In the genomic region with DNA sequence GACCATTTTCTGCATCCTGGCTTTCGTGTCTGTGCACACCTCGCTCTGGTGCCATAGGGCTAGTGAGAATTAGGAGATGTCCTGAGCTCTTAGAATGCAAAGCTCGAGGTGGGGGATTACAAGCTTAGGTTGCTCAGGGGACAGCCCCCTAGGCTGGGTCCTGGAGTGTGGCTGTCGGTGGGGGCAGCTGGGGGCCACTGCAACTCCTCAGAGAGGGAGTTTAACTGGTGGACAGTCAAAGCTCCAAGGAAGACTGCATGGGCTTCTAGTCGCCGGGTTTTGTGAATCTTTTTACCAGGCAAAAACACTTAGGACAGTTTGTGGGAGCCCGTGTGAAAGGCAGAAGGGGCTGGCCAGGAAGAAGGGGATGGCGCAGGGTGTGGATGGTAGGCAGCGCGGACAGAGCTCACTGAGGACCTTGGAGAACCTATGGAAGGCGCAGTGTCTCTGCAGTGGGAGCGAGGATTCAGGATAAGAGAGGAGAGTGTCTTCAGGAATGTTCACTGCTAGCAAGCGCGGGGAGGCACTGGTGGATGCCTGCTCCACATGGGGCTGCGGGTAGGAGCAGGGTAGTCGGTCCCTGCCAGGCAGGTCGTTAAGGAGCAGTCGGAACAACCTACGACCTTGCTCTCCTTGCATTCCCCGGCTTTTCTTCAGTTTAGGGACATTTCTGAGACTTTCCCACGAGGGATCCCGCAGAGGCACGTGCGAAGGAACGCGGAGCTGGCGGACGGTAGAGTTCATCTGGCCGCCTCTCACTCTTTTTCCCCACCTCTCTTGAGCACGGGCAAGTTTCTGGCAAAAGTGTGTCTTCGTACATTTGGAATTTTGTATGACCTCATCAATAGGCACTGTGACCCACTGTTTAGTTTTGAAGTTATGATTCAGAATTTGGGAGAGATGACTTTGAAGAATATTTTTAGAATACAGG, we compare ENCODE assay signal across 10 cellular contexts. TPM values are rescaled to one million over a fixed set of nuclear protein-coding genes. Genes with fewer than 3 reads are reported as not detected.
A peak's percentile ranks its signal among the peaks of the same experiment; 100 is the strongest.
DNase-seq lines count a peak whose midpoint lies in the region; ATAC-seq and TF ChIP-seq lines count a peak whose summit lies in the region.
"Had no signal": no experiment of that assay in that cellular context is flagged by ENCODE, and none has a peak within 500 bp of the region (broad histone marks: within the 10 kb centered on the region; RNA-seq: fewer than 3 reads in every experiment).

No MANE protein-coding gene starts in this region.

- H3K4me3 Mint-ChIP-seq in type B pancreatic cell: peak overlapping the region; percentile 76
- H3K4me3 Mint-ChIP-seq: central memory CD8-positive, alpha-beta T cell had no signal

- peaks cover 25 to 32% of the 10 kb centered on the region in 2 experiments for H3K36me3 ChIP-seq in SK-N-SH (replicated peaks in 1 of 2; ENCODE audit: control insufficient read depth in 1 of 2, insufficient read depth in 2 of 2, low read length in 1 of 2)

- H3K27me3 Mint-ChIP-seq in type B pancreatic cell: peaks cover 7% of the 10 kb centered on the region
- H3K27me3 Mint-ChIP-seq: central memory CD8-positive, alpha-beta T cell had no signal

- H3K9me3 ChIP-seq in SK-N-SH: no peaks in the 10 kb centered on the region

- H3K4me1 ChIP-seq in SK-N-SH (ENCODE audit: control insufficient read depth in 1 of 2, insufficient read depth in 2 of 2, low read depth in 1 of 2, low read length in 1 of 2): peaks cover 3 to 5% of the 10 kb centered on the region in 2 experiments; a peak in 3 of 4 replicates

- H3K9me3 Mint-ChIP-seq in type B pancreatic cell: no peaks in the 10 kb centered on the region

- H3K4me1 Mint-ChIP-seq in type B pancreatic cell (ENCODE audit: unreplicated experiment): peaks cover 46% of the 10 kb centered on the region

- DNase-seq in SK-N-SH: no peak
- no peak for DNase-seq in coronary artery (ENCODE audit: low spot score)
- DNase-seq in lung microvascular endothelial cell (ENCODE audit: low read depth in 2 of 2): peak; percentile 37 to 48
- DNase-seq in type B pancreatic cell (ENCODE audit: extremely low spot score, unreplicated experiment): no peak
- DNase-seq in NCI-H446 treated with DMSO at 0.1 percent for 48 hours (lab: John Stamatoyannopoulos, UW): no peak
- DNase-seq in effector CD4-positive, alpha-beta T cell: no peak
- DNase-seq: SW 1271 had no signal

- no peak for TF ChIP-seq CTCF in SK-N-SH (IDR thresholded peaks at IDR 0.05)
- no peak for TF ChIP-seq CTCF in coronary artery (IDR thresholded peaks at IDR 0.05)
- no peak for TF ChIP-seq CTCF in type B pancreatic cell (conservative IDR thresholded peaks at IDR 0.05)

- H4K20me1 ChIP-seq in SK-N-SH (ENCODE audit: insufficient read depth): no peaks in the 10 kb centered on the region

- POLR2A ChIA-PET in SK-N-SH (lab: Yijun Ruan, JAX): no interaction called here

- no peaks in the 10 kb centered on the region for H3K9me2 ChIP-seq in SK-N-SH

- H3K9ac ChIP-seq in SK-N-SH: peak overlapping the region; percentile 95

- no peaks in the 10 kb centered on the region for H3K27me3 ChIP-seq in SK-N-SH (ENCODE audit: insufficient read depth)

- peaks cover 28% of the 10 kb centered on the region for H3F3A ChIP-seq in SK-N-SH (replicated peaks; ENCODE audit: insufficient read depth)

- no peak for TF ChIP-seq EP300 in SK-N-SH (IDR thresholded peaks at IDR 0.05; ENCODE audit: borderline replicate concordance in 1 of 2, low read depth in 1 of 2, low read length in 1 of 2)

- peak overlapping the region; percentile 78 for H3K4me2 ChIP-seq in SK-N-SH

- no peak for TF ChIP-seq RAD21 in SK-N-SH (IDR thresholded peaks at IDR 0.05; ENCODE audit: low read length)

- CTCF ChIA-PET in SK-N-SH (lab: Yijun Ruan, JAX): interaction anchor here (0.6 to 4.1 kb wide), 3 partner anchors 15 to 106 kb away, joined by 3 to 16 read pairs (median 3); no protein-coding TSS in a partner anchor

- ATAC-seq in SK-N-SH treated with all-trans-retinoic acid at 6 μM for 48 hours: no peak
- no peak for ATAC-seq in GM18517 (IDR thresholded peaks at IDR 0.05; ENCODE audit: unreplicated experiment)

- H3K79me2 ChIP-seq in SK-N-SH (ENCODE audit: insufficient read depth): peaks cover 39% of the 10 kb centered on the region

- H3K36me3 Mint-ChIP-seq in type B pancreatic cell: peaks cover 13% of the 10 kb centered on the region

- H2AFZ ChIP-seq in SK-N-SH (ENCODE audit: low read depth): no peak overlapping the region

- peak overlapping the region; percentile 95 for H3K27ac Mint-ChIP-seq in type B pancreatic cell

- H3K27ac ChIP-seq in SK-N-SH (ENCODE audit: low read depth in 2 of 2, low read length in 1 of 2) (peak overlapping the region in 1 of 2 experiments; percentile 94; a peak in 2 of 4 replicates), coronary artery (peak overlapping the region; percentile 43 to 89)

- H3K4me3 ChIP-seq in SK-N-SH (ENCODE audit: low read depth in 2 of 2, low read length in 1 of 2) (peak overlapping the region; percentile 49 to 64; a peak in 2 of 4 replicates), coronary artery (peak overlapping the region; percentile 65)

- WGBS in SK-N-SH (ENCODE audit: low lambda C conversion rate): 85% methylated on average over 27 of the region's 31 CpGs

TF ChIP-seq in SK-N-SH, 30 proteins besides CTCF, POLR2A, EP300 and RAD21 (continues in another document):
- TF ChIP-seq FOSL2 (IDR thresholded peaks at IDR 0.05; ENCODE audit: borderline replicate concordance, low read depth): peak; percentile 20; the same call in 1 of the 2 replicates
- TF ChIP-seq TAF1 (IDR thresholded peaks at IDR 0.05; ENCODE audit: borderline replicate concordance, low read depth, low read length): no peak
- TF ChIP-seq RXRA (IDR thresholded peaks at IDR 0.05; ENCODE audit: borderline replicate concordance, low read depth): no peak; the same call in 1 of the 2 replicates
- no peak for TF ChIP-seq ELF1 (IDR thresholded peaks at IDR 0.05)
- TF ChIP-seq, protein P1, sequence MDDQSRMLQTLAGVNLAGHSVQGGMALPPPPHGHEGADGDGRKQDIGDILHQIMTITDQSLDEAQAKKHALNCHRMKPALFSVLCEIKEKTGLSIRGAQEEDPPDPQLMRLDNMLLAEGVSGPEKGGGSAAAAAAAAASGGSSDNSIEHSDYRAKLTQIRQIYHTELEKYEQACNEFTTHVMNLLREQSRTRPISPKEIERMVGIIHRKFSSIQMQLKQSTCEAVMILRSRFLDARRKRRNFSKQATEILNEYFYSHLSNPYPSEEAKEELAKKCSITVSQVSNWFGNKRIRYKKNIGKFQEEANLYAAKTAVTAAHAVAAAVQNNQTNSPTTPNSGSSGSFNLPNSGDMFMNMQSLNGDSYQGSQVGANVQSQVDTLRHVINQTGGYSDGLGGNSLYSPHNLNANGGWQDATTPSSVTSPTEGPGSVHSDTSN (IDR thresholded peaks at IDR 0.05): no peak
- TF ChIP-seq POLR2AphosphoS5 (IDR thresholded peaks at IDR 0.05; ENCODE audit: low read depth, low read length): no peak
- peak; percentile 26; the same call in 1 of the 2 replicates for TF ChIP-seq MEF2A (IDR thresholded peaks at IDR 0.05; ENCODE audit: borderline replicate concordance, low read depth)
- TF ChIP-seq GABPA (IDR thresholded peaks at IDR 0.05; ENCODE audit: low read depth): no peak
- TF ChIP-seq CHD2 (IDR thresholded peaks at IDR 0.05; ENCODE audit: low read length, partially characterized antibody): no peak
- peak; percentile 18; the same call in 1 of the 2 replicates for TF ChIP-seq JUND (IDR thresholded peaks at IDR 0.05)
- TF ChIP-seq SMC3 (IDR thresholded peaks at IDR 0.05; ENCODE audit: low read depth, low read length): no peak
- TF ChIP-seq NFIC (IDR thresholded peaks at IDR 0.05; ENCODE audit: borderline replicate concordance): no peak

TF ChIP-seq in SK-N-SH treated with all-trans-retinoic acid at 6 μM for 48 hours, 23 proteins besides CTCF, POLR2A, EP300 and RAD21:
- TF ChIP-seq ESRRG (CRISPR knock-in tag; IDR thresholded peaks at IDR 0.05) (no peak), PPARA (CRISPR knock-in tag; IDR thresholded peaks at IDR 0.05; ENCODE audit: borderline replicate concordance) (no peak), TOX (CRISPR knock-in tag; IDR thresholded peaks at IDR 0.05; ENCODE audit: borderline replicate concordance) (no peak), ZNF8 (CRISPR knock-in tag; IDR thresholded peaks at IDR 0.05) (no peak), ZFP3 (CRISPR knock-in tag; IDR thresholded peaks at IDR 0.05) (no peak), ZFP30 (CRISPR knock-in tag; IDR thresholded peaks at IDR 0.05) (no peak), ARNTL (CRISPR knock-in tag; IDR thresholded peaks at IDR 0.05; ENCODE audit: borderline replicate concordance, low read depth) (no peak)

RNA-seq across cellular contexts. Expression of a gene that starts 12.9 kb away (rescaled TPM):
- polyA plus RNA-seq in SK-N-SH (2012; rRNA removed): 0.06 and 0.16 TPM in 2 replicates
- polyA plus RNA-seq in SK-N-SH (2012; cell fraction: cytosol; rRNA removed): 0.05 and 0.09 TPM in 2 replicates
- polyA plus RNA-seq in SK-N-SH (2012; cell fraction: nucleus; rRNA removed): 0.20 and 0.32 TPM in 2 replicates
- 0.22 and 0.40 TPM in 2 replicates for total RNA-seq in lung microvascular endothelial cell
- 0.14 and 0.51 TPM in 2 replicates for total RNA-seq in type B pancreatic cell (ENCODE audit: low replicate concordance)

Comparison
In these comparisons a context has a peak if more than half of its experiments do, and no peak if none do; other contexts are left out.
1. DNase-seq: peak in lung microvascular endothelial cell (2 of 2); none in SK-N-SH (single experiment), coronary artery (single experiment), type B pancreatic cell (single experiment), NCI-H446 treated with DMSO at 0.1 percent for 48 hours (single experiment) and effector CD4-positive, alpha-beta T cell (single experiment).